In genomic region chr15:77186518-77187095, GRCh38 we compare ENCODE assay signal across 8 cellular contexts.
DNase-seq lines count a peak whose midpoint lies in the region; ATAC-seq and TF ChIP-seq lines count a peak whose summit lies in the region.

No MANE protein-coding gene starts in this region.

- no peaks in the 10 kb centered on the region for H3F3A ChIP-seq in neural progenitor cell (ENCODE audit: low read depth)

- no peak for TF ChIP-seq POLR2A in erythroblast (IDR thresholded peaks at IDR 0.05; ENCODE audit: low read length)

- H3K9me3 ChIP-seq in neural progenitor cell (ENCODE audit: low read depth), result no peaks in the 10 kb centered on the region

- no peaks in the 10 kb centered on the region for H3K9me3 Mint-ChIP-seq in stimulated activated naive CD8-positive, alpha-beta T cell treated with anti-CD3 and anti-CD28 coated beads, Interleukin-15, Interleukin-2, amounts not matched to agents 100 ng/mL and 50 ng/mL, for 24 hours
- H3K9me3 Mint-ChIP-seq in neural progenitor cell, result no peaks in the 10 kb centered on the region

- H3K4me1 ChIP-seq in neural progenitor cell, result peaks cover 27% of the 10 kb centered on the region

- H3K4me3 Mint-ChIP-seq in stimulated activated naive CD8-positive, alpha-beta T cell treated with anti-CD3 and anti-CD28 coated beads, Interleukin-15, Interleukin-2, amounts not matched to agents 100 ng/mL and 50 ng/mL, for 24 hours, result no peak overlapping the region
- no peak overlapping the region for H3K4me3 Mint-ChIP-seq in neural progenitor cell

- peak overlapping the region; percentile 94 for H3K27ac Mint-ChIP-seq in stimulated activated naive CD8-positive, alpha-beta T cell treated with anti-CD3 and anti-CD28 coated beads, Interleukin-15, Interleukin-2, amounts not matched to agents 100 ng/mL and 50 ng/mL, for 24 hours
- no peak overlapping the region for H3K27ac Mint-ChIP-seq in neural progenitor cell

- H3K27ac ChIP-seq in neural progenitor cell, result no peak overlapping the region

- no peak overlapping the region for H3K4me3 ChIP-seq in neural progenitor cell

- no peak overlapping the region for H3K4me2 ChIP-seq in neural progenitor cell

- H3K4me1 Mint-ChIP-seq in stimulated activated naive CD8-positive, alpha-beta T cell treated with anti-CD3 and anti-CD28 coated beads, Interleukin-15, Interleukin-2, amounts not matched to agents 100 ng/mL and 50 ng/mL, for 24 hours (ENCODE audit: low read depth), result peaks cover 70% of the 10 kb centered on the region
- H3K4me1 Mint-ChIP-seq in neural progenitor cell, result peaks cover 21% of the 10 kb centered on the region

- no peaks in the 10 kb centered on the region for H4K20me1 ChIP-seq in neural progenitor cell (ENCODE audit: low read depth)

- no peak for ATAC-seq in stimulated activated naive CD8-positive, alpha-beta T cell treated with anti-CD3 and anti-CD28 coated beads, Interleukin-15, Interleukin-2, amounts not matched to agents 100 U/mL and 50 U/mL, for 24 hours
- no peak for ATAC-seq in GM18858 (IDR thresholded peaks at IDR 0.05; ENCODE audit: unreplicated experiment)

- H3K36me3 ChIP-seq in neural progenitor cell, result no peaks in the 10 kb centered on the region

- TF ChIP-seq CTCF in neural progenitor cell (IDR thresholded peaks at IDR 0.05), result peak; percentile 70

- no peak overlapping the region for H3K9ac ChIP-seq in neural progenitor cell

- H2AFZ ChIP-seq in neural progenitor cell (replicated peaks), result no peak overlapping the region

- peaks cover 4% of the 10 kb centered on the region for H3K36me3 Mint-ChIP-seq in stimulated activated naive CD8-positive, alpha-beta T cell treated with anti-CD3 and anti-CD28 coated beads, Interleukin-15, Interleukin-2, amounts not matched to agents 100 ng/mL and 50 ng/mL, for 24 hours (ENCODE audit: low read depth)
- no peaks in the 10 kb centered on the region for H3K36me3 Mint-ChIP-seq in neural progenitor cell

- no peak for DNase-seq in stimulated activated naive CD8-positive, alpha-beta T cell treated with anti-CD3 and anti-CD28 coated beads, Interleukin-15, Interleukin-2, amounts not matched to agents 100 U/mL and 50 U/mL, for 24 hours
- DNase-seq in RPMI7951 (ENCODE audit: low read depth) (peak; percentile 34), erythroblast (lab: John Stamatoyannopoulos, UW) (peak; percentile 60 to 61), neural progenitor cell (ENCODE audit: low spot score) (peak; percentile 42), NCI-H226 (no peak), islet precursor cell (no peak)

- no peaks in the 10 kb centered on the region for H3K79me2 ChIP-seq in neural progenitor cell (ENCODE audit: low read depth)

- H3K27me3 Mint-ChIP-seq in stimulated activated naive CD8-positive, alpha-beta T cell treated with anti-CD3 and anti-CD28 coated beads, Interleukin-15, Interleukin-2, amounts not matched to agents 100 ng/mL and 50 ng/mL, for 24 hours, result no peaks in the 10 kb centered on the region
- H3K27me3 Mint-ChIP-seq in neural progenitor cell (ENCODE audit: insufficient read depth, low read depth), result peaks cover 3% of the 10 kb centered on the region

- H3K27me3 ChIP-seq in neural progenitor cell, result no peaks in the 10 kb centered on the region

Comparison
In these comparisons a context has a peak if more than half of its experiments do, and no peak if none do; other contexts are left out.
1. DNase-seq: peak in RPMI7951 (single experiment), erythroblast (2 of 2) and neural progenitor cell (single experiment); none in stimulated activated naive CD8-positive, alpha-beta T cell treated with anti-CD3 and anti-CD28 coated beads, Interleukin-15, Interleukin-2, amounts not matched to agents 100 U/mL and 50 U/mL, for 24 hours (single experiment), NCI-H226 (single experiment) and islet precursor cell (single experiment).